Comparison of ENCODE assay signal across 11 cellular contexts in genomic region chr4:73718375-73719373, GRCh38. TPM values are rescaled to one million over a fixed set of nuclear protein-coding genes. Genes with fewer than 3 reads are reported as not detected.
DNase-seq lines count a peak whose midpoint lies in the region; ATAC-seq lines count a peak whose summit lies in the region.
"Had no signal": no experiment of that assay in that cellular context is flagged by ENCODE, and none has a peak within 500 bp of the region (broad histone marks: within the 10 kb centered on the region; RNA-seq: fewer than 3 reads in every experiment).

No MANE protein-coding gene starts in this region.

- CTCF ChIA-PET in activated CD8-positive, alpha-beta memory T cell treated with anti-CD3 and anti-CD28 coated beads, Interleukin-2, amount 10 ng/mL, durations not matched to agents 7 days and 5 days (lab: Charles Lee), result no interaction called here

- H3K4me1 Mint-ChIP-seq in activated CD8-positive, alpha-beta memory T cell treated with anti-CD3 and anti-CD28 coated beads, Interleukin-2, amount 10 ng/mL, durations not matched to agents 7 days and 5 days, result peaks cover 16% of the 10 kb centered on the region
- H3K4me1 Mint-ChIP-seq: activated naive CD8-positive, alpha-beta T cell treated with anti-CD3 and anti-CD28 coated beads, Interleukin-2, amount 10 ng/mL, durations not matched to agents 7 days and 5 days; memory B cell had no signal

- H3K36me3 Mint-ChIP-seq in activated CD8-positive, alpha-beta memory T cell treated with anti-CD3 and anti-CD28 coated beads, Interleukin-2, amount 10 ng/mL, durations not matched to agents 7 days and 5 days, result no peaks in the 10 kb centered on the region
- H3K36me3 Mint-ChIP-seq: activated naive CD8-positive, alpha-beta T cell treated with anti-CD3 and anti-CD28 coated beads, Interleukin-2, amount 10 ng/mL, durations not matched to agents 7 days and 5 days; memory B cell had no signal

- no peak overlapping the region for H3K4me3 Mint-ChIP-seq in activated CD8-positive, alpha-beta memory T cell treated with anti-CD3 and anti-CD28 coated beads, Interleukin-2, amount 10 ng/mL, durations not matched to agents 7 days and 5 days
- H3K4me3 Mint-ChIP-seq: activated naive CD8-positive, alpha-beta T cell treated with anti-CD3 and anti-CD28 coated beads, Interleukin-2, amount 10 ng/mL, durations not matched to agents 7 days and 5 days; memory B cell had no signal

- H3K9me3 Mint-ChIP-seq in activated CD8-positive, alpha-beta memory T cell treated with anti-CD3 and anti-CD28 coated beads, Interleukin-2, amount 10 ng/mL, durations not matched to agents 7 days and 5 days (ENCODE audit: low read depth), result no peaks in the 10 kb centered on the region
- H3K9me3 Mint-ChIP-seq: activated naive CD8-positive, alpha-beta T cell treated with anti-CD3 and anti-CD28 coated beads, Interleukin-2, amount 10 ng/mL, durations not matched to agents 7 days and 5 days; memory B cell had no signal

- H3K27me3 Mint-ChIP-seq in activated CD8-positive, alpha-beta memory T cell treated with anti-CD3 and anti-CD28 coated beads, Interleukin-2, amount 10 ng/mL, durations not matched to agents 7 days and 5 days, result no peaks in the 10 kb centered on the region

- ATAC-seq in activated CD8-positive, alpha-beta memory T cell treated with anti-CD3 and anti-CD28 coated beads, Interleukin-2, amount 10 ng/mL, durations not matched to agents 7 days and 5 days, result peak; percentile 49
- ATAC-seq in HG03095 (IDR thresholded peaks at IDR 0.05; ENCODE audit: unreplicated experiment), result peak; percentile 94

- DNase-seq in activated CD8-positive, alpha-beta memory T cell treated with anti-CD3 and anti-CD28 coated beads, Interleukin-2, amount 10 ng/mL, durations not matched to agents 7 days and 5 days, result no peak
- DNase-seq in activated CD8-positive, alpha-beta memory T cell treated with anti-CD3 and anti-CD28 coated beads for 24 hours, result no peak
- DNase-seq in SKM-1 (lab: John Stamatoyannopoulos, UW; ENCODE audit: unreplicated experiment), result peak; percentile 60
- no peak for DNase-seq in cortex of kidney (lab: John Stamatoyannopoulos, UW)
- DNase-seq in SW 1271 (lab: John Stamatoyannopoulos, UW), result no peak
- no peak for DNase-seq in NCI-H524 treated with DMSO at 0.1 percent for 48 hours (lab: John Stamatoyannopoulos, UW)
- DNase-seq in A172 (ENCODE audit: low spot score), result no peak
- DNase-seq: activated naive CD8-positive, alpha-beta T cell treated with anti-CD3 and anti-CD28 coated beads, Interleukin-2, amount 10 ng/mL, durations not matched to agents 7 days and 5 days; NCI-H1092 had no signal

- peak overlapping the region; percentile 66 for H3K27ac Mint-ChIP-seq in activated CD8-positive, alpha-beta memory T cell treated with anti-CD3 and anti-CD28 coated beads, Interleukin-2, amount 10 ng/mL, durations not matched to agents 7 days and 5 days
- H3K27ac Mint-ChIP-seq: activated naive CD8-positive, alpha-beta T cell treated with anti-CD3 and anti-CD28 coated beads, Interleukin-2, amount 10 ng/mL, durations not matched to agents 7 days and 5 days; memory B cell had no signal

RNA-seq across cellular contexts. Expression of gene CXCL8, which starts 21.7 kb away (rescaled TPM):
- total RNA-seq in activated CD8-positive, alpha-beta memory T cell treated with anti-CD3 and anti-CD28 coated beads, Interleukin-2, amount 10 ng/mL, durations not matched to agents 7 days and 5 days, result under 1 TPM; 0.18 to 0.80 TPM
- total RNA-seq in A172 (2014; rRNA removed; shearing (Covaris generic)), result 0.09 TPM in 1 of 2 replicates, not detected in the other
